ENCODE assay signal across 21 cellular contexts in the genomic region with DNA sequence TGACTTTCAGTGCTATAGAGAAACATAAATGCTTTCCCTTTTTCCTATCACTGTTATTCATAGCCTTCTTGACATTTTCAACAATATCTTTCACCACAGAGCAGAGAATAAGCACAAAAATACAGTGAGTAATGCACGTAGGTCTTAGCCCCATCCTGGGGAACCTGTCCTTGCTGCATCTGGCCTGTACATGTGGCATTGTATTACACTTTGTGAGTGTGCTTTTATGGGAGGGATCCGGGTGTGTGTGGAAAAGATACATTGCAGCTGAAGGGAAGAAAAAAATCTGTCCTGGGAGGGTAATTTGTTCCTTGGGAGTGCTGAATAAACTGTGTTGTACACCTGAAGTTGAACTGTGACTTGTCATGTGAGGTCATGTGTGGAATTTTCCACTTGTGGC.
"Had no signal": no experiment of that assay in that cellular context is flagged by ENCODE, and none has a peak within 500 bp of the region (broad histone marks: within the 10 kb centered on the region; RNA-seq: fewer than 3 reads in every experiment).

No MANE protein-coding gene starts in this region.

- H3K9me3 Mint-ChIP-seq: activated CD4-positive, alpha-beta T cell treated with anti-CD3 and anti-CD28 coated beads, Interleukin-2, amount 10 ng/mL, durations not matched to agents 24 days and 14 days; brain; dendritic cell treated with granulocyte-macrophage colony-stimulating factor and Interleukin-4, amounts not matched to agents 40 ng/mL and 50 ng/mL, for 4 days; effector memory CD8-positive, alpha-beta T cell; memory B cell; natural killer cell treated with Interleukin-12 subunit alpha and Interleukin-12 subunit beta and Interleukin-15 and Interleukin-18, amount 100 ng/mL, for 72 hours; stimulated activated naive CD8-positive, alpha-beta T cell treated with anti-CD3 and anti-CD28 coated beads, Interleukin-15, Interleukin-2, amounts not matched to agents 100 ng/mL and 50 ng/mL, for 24 hours; type B pancreatic cell had no signal

- H3K4me3 Mint-ChIP-seq: activated CD4-positive, alpha-beta T cell treated with anti-CD3 and anti-CD28 coated beads, Interleukin-2, amount 10 ng/mL, durations not matched to agents 24 days and 14 days; activated naive CD8-positive, alpha-beta T cell; brain; dendritic cell treated with granulocyte-macrophage colony-stimulating factor and Interleukin-4, amounts not matched to agents 40 ng/mL and 50 ng/mL, for 4 days; effector memory CD8-positive, alpha-beta T cell; memory B cell; natural killer cell treated with Interleukin-12 subunit alpha and Interleukin-12 subunit beta and Interleukin-15 and Interleukin-18, amount 100 ng/mL, for 72 hours; stimulated activated naive CD8-positive, alpha-beta T cell treated with anti-CD3 and anti-CD28 coated beads, Interleukin-15, Interleukin-2, amounts not matched to agents 100 ng/mL and 50 ng/mL, for 24 hours; T-helper 17 cell; type B pancreatic cell had no signal

- FAIRE-seq: islet of Langerhans had no signal

- H3K27me3 Mint-ChIP-seq: activated CD4-positive, alpha-beta T cell treated with anti-CD3 and anti-CD28 coated beads, Interleukin-2, amount 10 ng/mL, durations not matched to agents 24 days and 14 days; activated naive CD8-positive, alpha-beta T cell; dendritic cell treated with granulocyte-macrophage colony-stimulating factor and Interleukin-4, amounts not matched to agents 40 ng/mL and 50 ng/mL, for 4 days; effector memory CD8-positive, alpha-beta T cell; memory B cell; natural killer cell treated with Interleukin-12 subunit alpha and Interleukin-12 subunit beta and Interleukin-15 and Interleukin-18, amount 100 ng/mL, for 72 hours; progenitor cell of endocrine pancreas; stimulated activated naive CD8-positive, alpha-beta T cell treated with anti-CD3 and anti-CD28 coated beads, Interleukin-15, Interleukin-2, amounts not matched to agents 100 ng/mL and 50 ng/mL, for 24 hours; T-helper 17 cell; type B pancreatic cell had no signal

- H3K4me1 Mint-ChIP-seq: activated CD4-positive, alpha-beta T cell treated with anti-CD3 and anti-CD28 coated beads, Interleukin-2, amount 10 ng/mL, durations not matched to agents 24 days and 14 days; memory B cell; T-helper 17 cell had no signal

- H3K36me3 ChIP-seq: gastroesophageal sphincter, right atrium auricular region, spleen, suprapubic skin had no signal

- H3K27ac ChIP-seq: gastroesophageal sphincter, right atrium auricular region, spleen, suprapubic skin had no signal

- H3K27me3 ChIP-seq: gastroesophageal sphincter, right atrium auricular region, spleen, suprapubic skin had no signal

- ATAC-seq: effector memory CD8-positive, alpha-beta T cell; gastroesophageal sphincter; left lobe of liver; natural killer cell treated with Interleukin-12 subunit alpha and Interleukin-12 subunit beta and Interleukin-15 and Interleukin-18, amount 100 ng/mL, for 72 hours; T-helper 17 cell had no signal

- H3K4me3 ChIP-seq: gastroesophageal sphincter, right atrium auricular region, spleen, suprapubic skin had no signal

- H3K9me3 ChIP-seq: gastroesophageal sphincter, right atrium auricular region, spleen, suprapubic skin had no signal

- H3K36me3 Mint-ChIP-seq: brain; natural killer cell treated with Interleukin-12 subunit alpha and Interleukin-12 subunit beta and Interleukin-15 and Interleukin-18, amount 100 ng/mL, for 72 hours had no signal

- DNase-seq: activated CD4-positive, alpha-beta T cell treated with anti-CD3 and anti-CD28 coated beads, Interleukin-2, amount 10 ng/mL, durations not matched to agents 24 days and 14 days; activated CD8-positive, alpha-beta memory T cell treated with anti-CD3 and anti-CD28 coated beads, Interleukin-2, amount 50 U/mL, for 48 hours; activated gamma-delta T cell treated with Interleukin-2 at 50 U/mL for 16 hours; amygdala; cerebellar nuclear complex; effector memory CD8-positive, alpha-beta T cell; spleen; T-helper 17 cell had no signal

- H3K4me1 ChIP-seq: gastroesophageal sphincter, right atrium auricular region, suprapubic skin had no signal
